Comparison of ENCODE assay signal across 17 cellular contexts in genomic region chr10:119357389-119358139, GRCh38.
DNase-seq lines count a peak whose midpoint lies in the region; ATAC-seq and TF ChIP-seq lines count a peak whose summit lies in the region.
"Had no signal": no experiment of that assay in that cellular context is flagged by ENCODE, and none has a peak within 500 bp of the region (broad histone marks: within the 10 kb centered on the region; RNA-seq: fewer than 3 reads in every experiment).

No MANE protein-coding gene starts in this region.

- H3K27me3 ChIP-seq in liver (ENCODE audit: control insufficient read depth in 4 of 4, insufficient read depth in 4 of 4, low read length in 3 of 4): no peaks in the 10 kb centered on the region
- H3K27me3 ChIP-seq in stomach: no peaks in the 10 kb centered on the region
- H3K27me3 ChIP-seq in GM23248 (replicated peaks; ENCODE audit: insufficient read depth): no peaks in the 10 kb centered on the region
- H3K27me3 ChIP-seq: SJCRH30 had no signal

- no peak for ATAC-seq in HG03025 (IDR thresholded peaks at IDR 0.05; ENCODE audit: low FRiP score, unreplicated experiment)

- TF ChIP-seq CTCF in fibroblast of the aortic adventitia (IDR thresholded peaks at IDR 0.05; ENCODE audit: insufficient read depth, low read length) (no peak), liver (IDR thresholded peaks at IDR 0.05; ENCODE audit: low read depth, low read length, missing input control) (no peak), stomach (IDR thresholded peaks at IDR 0.05) (no peak)

- 0 out of 2 replicates have a peak, but pooled peaks cover 7% of the 10 kb centered on the region for H3K79me2 ChIP-seq in GM23248 (ENCODE audit: insufficient read depth)

- H3K4me3 ChIP-seq in fibroblast of the aortic adventitia (ENCODE audit: low read depth, low read length) (no peak overlapping the region), liver (ENCODE audit: low read depth in 1 of 3, low read length in 3 of 3) (no peak overlapping the region), stomach (no peak overlapping the region), GM23248 (no peak overlapping the region)
- H3K4me3 ChIP-seq: SJCRH30 had no signal

- no peak overlapping the region for H3K4me2 ChIP-seq in GM23248 (ENCODE audit: unreplicated experiment)

- H3K4me1 ChIP-seq in liver (ENCODE audit: control insufficient read depth in 4 of 4, insufficient read depth in 4 of 4, low read length in 3 of 4) (peaks cover 6 to 22% (median 16%) of the 10 kb centered on the region in 4 donors), stomach (peaks cover 11 to 44% (median 33%) of the 10 kb centered on the region in 4 donors), GM23248 (ENCODE audit: insufficient read depth) (no peaks in the 10 kb centered on the region)
- H3K4me1 ChIP-seq: SJCRH30 had no signal

- no peak for TF ChIP-seq POLR2A in stomach (IDR thresholded peaks at IDR 0.05)

- no peaks in the 10 kb centered on the region for H4K20me1 ChIP-seq in GM23248 (ENCODE audit: insufficient read depth)

- no peak for TF ChIP-seq EP300 in stomach (IDR thresholded peaks at IDR 0.05)

- TF ChIP-seq RAD21 in liver (IDR thresholded peaks at IDR 0.05): peak in 1 of 2 donors; percentile 49

- H3K27ac ChIP-seq in liver (ENCODE audit: low read depth in 1 of 2, low read length in 2 of 2) (no peak overlapping the region), stomach (peak overlapping the region in 1 of 5 donors; percentile 41), GM23248 (no peak overlapping the region)
- H3K27ac ChIP-seq: SJCRH30 had no signal

- in situ Hi-C loops in GM23248 (cut with MboI): no loop called here

- H3K36me3 ChIP-seq in liver (ENCODE audit: control insufficient read depth in 4 of 4, insufficient read depth in 3 of 4, low read depth in 1 of 4, low read length in 3 of 4) (no peaks in the 10 kb centered on the region), stomach (peaks cover 0 to under 1% (median 0%) of the 10 kb centered on the region in 4 donors), GM23248 (ENCODE audit: low read depth) (no peaks in the 10 kb centered on the region)
- H3K36me3 ChIP-seq: SJCRH30 had no signal

- H3K9ac ChIP-seq in liver (ENCODE audit: low read depth in 1 of 2, low read length in 2 of 2) (no peak overlapping the region), GM23248 (no peak overlapping the region)

- H2AFZ ChIP-seq in GM23248: no peak overlapping the region

- intact Hi-C loops in stomach (cut with DNase I; ENCODE audit: low total_unique reads): no loop called here

- H3F3A ChIP-seq in GM23248 (ENCODE audit: insufficient read depth): no peaks in the 10 kb centered on the region

- DNase-seq in astrocyte of the hippocampus (ENCODE audit: low read depth, low spot score) (peak; percentile 87), fibroblast of the aortic adventitia (ENCODE audit: low read depth) (peak; percentile 59), stomach (peak; percentile 55), NCI-H510A (lab: John Stamatoyannopoulos, UW) (no peak), inferior parietal cortex (ENCODE audit: extremely low spot score) (no peak), GM23248 (no peak)
- DNase-seq: ACHN; AML-193; Calu3; CD4-positive, CD25-positive, alpha-beta regulatory T cell; H7; NCI-H1092 treated with DMSO at 0.1 percent for 48 hours; NCI-H2081 treated with DMSO at 0.1 percent for 48 hours; NCI-H524; SJCRH30 had no signal

- H3K9me2 ChIP-seq in GM23248 (ENCODE audit: insufficient read depth): no peaks in the 10 kb centered on the region

- peaks cover 0 to 2% (median 0%) of the 10 kb centered on the region in 4 donors for H3K9me3 ChIP-seq in liver (ENCODE audit: control insufficient read depth in 4 of 4, low read length in 3 of 4)
- peaks cover 0 to 9% (median 5%) of the 10 kb centered on the region in 4 donors for H3K9me3 ChIP-seq in stomach
- no peaks in the 10 kb centered on the region for H3K9me3 ChIP-seq in GM23248 (ENCODE audit: low read depth)

- whole genome bisulfite sequencing in liver: 82% methylated on average over 15 of the region's 15 CpGs
- 64 to 70% (median 66%) methylated on average over 12 to 15 of the region's 15 CpGs for WGBS in stomach, 5 donors
- 89 to 94% methylated on average over 15 of the region's 15 CpGs for WGBS in GM23248 (ENCODE audit: low coverage in 1 of 2, low lambda C conversion rate in 2 of 2, missing lambda C conversion rate in 2 of 2), 2 experiments

TF ChIP-seq in liver, 16 proteins besides CTCF, POLR2A, EP300 and RAD21:
- TF ChIP-seq JUND (IDR thresholded peaks at IDR 0.05) (no peak), NR2F2 (IDR thresholded peaks at IDR 0.05) (no peak), REST (IDR thresholded peaks at IDR 0.05) (no peak), RXRA (IDR thresholded peaks at IDR 0.05) (peak in 1 of 2 donors; percentile 10), YY1 (IDR thresholded peaks at IDR 0.05) (no peak), TAF1 (conservative IDR thresholded peaks at IDR 0.05) (no peak), HNF4A (conservative IDR thresholded peaks at IDR 0.05) (peak; percentile 65 to 80), FOXA2 (IDR thresholded peaks at IDR 0.05) (no peak), HNF4G (IDR thresholded peaks at IDR 0.05) (peak; percentile 43), ZBTB33 (IDR thresholded peaks at IDR 0.05) (no peak), ATF3 (IDR thresholded peaks at IDR 0.05) (no peak), GABPA (IDR thresholded peaks at IDR 0.05 in 1 of 2, conservative IDR thresholded peaks at IDR 0.05 in 1 of 2) (no peak), FOXA1 (IDR thresholded peaks at IDR 0.05) (no peak), MAX (IDR thresholded peaks at IDR 0.05) (no peak), SP1 (IDR thresholded peaks at IDR 0.05) (peak; percentile 85), EGR1 (IDR thresholded peaks at IDR 0.05; ENCODE audit: low read depth in 2 of 2) (no peak)

Comparison
In these comparisons a context has a peak if more than half of its experiments do, and no peak if none do; other contexts are left out.
1. DNase-seq: peak in astrocyte of the hippocampus (single experiment), fibroblast of the aortic adventitia (single experiment) and stomach (single experiment); none in NCI-H510A (single experiment), inferior parietal cortex (single experiment) and GM23248 (single experiment).